ENCODE assay signal across 8 cellular contexts in genomic region chr2:27262379-27263286, GRCh38. TPM values are rescaled to one million over a fixed set of nuclear protein-coding genes. Genes with fewer than 3 reads are reported as not detected.
DNase-seq lines count a peak whose midpoint lies in the region; ATAC-seq, FAIRE-seq and TF ChIP-seq lines count a peak whose summit lies in the region.

Gene SLC30A3, minus strand, starts transcription at chr2:27263047. Its CDS starts 141 bp downstream, at chr2:27262906.

- peaks cover 50% of the 10 kb centered on the region for H3K27me3 Mint-ChIP-seq in CD4-positive, alpha-beta T cell
- H3K27me3 Mint-ChIP-seq in T-cell: peaks cover 42 to 57% of the 10 kb centered on the region in 2 donors

- DNase-seq in CD4-positive, alpha-beta T cell: peak; percentile 34 to 70 (median 55)
- DNase-seq in T-cell: peak in 32 of 34 experiments; percentile 16 to 69 (median 45)
- peak in 39 of 58 donors; percentile 9 to 77 (median 38) for DNase-seq in anterior cingulate cortex (lab: John Stamatoyannopoulos, UW)
- DNase-seq in small intestine: peak; percentile 60
- no peak for DNase-seq in NCI-H2107 (lab: John Stamatoyannopoulos, UW)

- no peaks in the 10 kb centered on the region for H3K36me3 ChIP-seq in iPS-15b (ENCODE audit: control insufficient read depth, insufficient read depth, low read length)
- H3K36me3 ChIP-seq in small intestine (ENCODE audit: control insufficient read depth in 2 of 2, insufficient read depth in 2 of 2, low read length in 2 of 2): no peaks in the 10 kb centered on the region

- CTCF ChIA-PET in CD4-positive, alpha-beta T cell (lab: Charles Lee): interaction anchor here (1.0 to 1.2 kb wide), 2 partner anchors 17 to 45 kb away, joined by 3 to 5 read pairs; partner anchors contain the start of gene CAD
- CTCF ChIA-PET in T-cell (lab: Charles Lee): interaction anchor here (0.6 to 4.0 kb wide), 4 partner anchors 17 to 998 kb away, joined by 3 to 18 read pairs (median 4); no protein-coding TSS in a partner anchor

- peak within 1 kb of the TSS; percentile 95 for H3K4me3 Mint-ChIP-seq in CD4-positive, alpha-beta T cell
- peak within 1 kb of the TSS; percentile 84 to 87 (median 85) for H3K4me3 Mint-ChIP-seq in T-cell

- no peak for TF ChIP-seq CTCF in CD4-positive, alpha-beta T cell (IDR thresholded peaks at IDR 0.05)

- H3K4me3 ChIP-seq in iPS-15b (ENCODE audit: low read depth, low read length) (peak within 1 kb of the TSS; percentile 72), small intestine (ENCODE audit: low read depth in 1 of 2, low read length in 2 of 2) (peak within 1 kb of the TSS; percentile 24 to 54)

- H3K9ac ChIP-seq in iPS-15b (ENCODE audit: low read depth, low read length): no peak within 1 kb of the TSS

- H3K9me3 Mint-ChIP-seq in CD4-positive, alpha-beta T cell: no peaks in the 10 kb centered on the region
- H3K9me3 Mint-ChIP-seq in T-cell: no peaks in the 10 kb centered on the region

- POLR2A ChIA-PET in CD4-positive, alpha-beta T cell (lab: Charles Lee): interaction anchor here (0.7 kb wide), 3 partner anchors 50 to 811 kb away, joined by 3 read pairs; partner anchors contain the start of genes ATRAID and SLC5A6
- POLR2A ChIA-PET in T-cell (lab: Charles Lee): interaction anchor here in 1 of 2 donors (0.9 kb wide), 1 partner anchor 11 kb away, joined by 4 read pairs; no protein-coding TSS in a partner anchor

- H3K36me3 Mint-ChIP-seq in CD4-positive, alpha-beta T cell (ENCODE audit: low read depth): no peaks in the 10 kb centered on the region
- H3K36me3 Mint-ChIP-seq in T-cell: no peaks in the 10 kb centered on the region

- no peaks in the 10 kb centered on the region for H3K9me3 ChIP-seq in CD4-positive, alpha-beta T cell (ENCODE audit: control insufficient read depth, low read length)
- H3K9me3 ChIP-seq in iPS-15b (ENCODE audit: control insufficient read depth, insufficient read depth, low read length) (no peaks in the 10 kb centered on the region), small intestine (ENCODE audit: control insufficient read depth, low read depth) (no peaks in the 10 kb centered on the region)

- no peak within 1 kb of the TSS for H3K27ac ChIP-seq in CD4-positive, alpha-beta T cell (ENCODE audit: low read depth, low read length)
- no peak within 1 kb of the TSS for H3K27ac ChIP-seq in small intestine (ENCODE audit: low read depth in 1 of 2, low read length in 1 of 2)

- ATAC-seq in CD4-positive, alpha-beta T cell (ENCODE audit: poor library complexity): peak; percentile 68
- ATAC-seq in HG03442 (IDR thresholded peaks at IDR 0.05; ENCODE audit: unreplicated experiment) (peak; percentile 42), T-cell (replicated peaks in 1 of 4) (peak; percentile 60 to 76 (median 72)), GM21447 (IDR thresholded peaks at IDR 0.05; ENCODE audit: unreplicated experiment) (no peak)

- no peak for FAIRE-seq in small intestine (lab: Jason Lieb, UNC)

- no peak within 1 kb of the TSS for H3K27ac Mint-ChIP-seq in CD4-positive, alpha-beta T cell
- H3K27ac Mint-ChIP-seq in T-cell: peak within 1 kb of the TSS in 1 of 2 donors; percentile 2

- H3K4me1 Mint-ChIP-seq in CD4-positive, alpha-beta T cell (ENCODE audit: low read depth): peaks cover 26% of the 10 kb centered on the region
- H3K4me1 Mint-ChIP-seq in T-cell: peaks cover 28 to 35% (median 30%) of the 10 kb centered on the region in 3 donors

- peaks cover 69% of the 10 kb centered on the region for H3K27me3 ChIP-seq in CD4-positive, alpha-beta T cell (ENCODE audit: control insufficient read depth, insufficient read depth, low read length)
- H3K27me3 ChIP-seq in iPS-15b (ENCODE audit: control insufficient read depth, insufficient read depth, low read length) (peaks cover 71% of the 10 kb centered on the region), small intestine (ENCODE audit: control insufficient read depth in 2 of 2, insufficient read depth in 2 of 2, low read length in 2 of 2) (peaks cover 19 to 32% of the 10 kb centered on the region in 2 donors)

- H3K4me1 ChIP-seq in iPS-15b (ENCODE audit: control insufficient read depth, insufficient read depth, low read length): no peaks in the 10 kb centered on the region
- peaks cover 2 to 5% of the 10 kb centered on the region in 2 donors for H3K4me1 ChIP-seq in small intestine (ENCODE audit: control insufficient read depth in 2 of 2, insufficient read depth in 1 of 2, low read depth in 1 of 2, low read length in 1 of 2)

- WGBS in small intestine, 3 donors: 1% methylated on average over 68 to 96 of the region's 96 CpGs

- intact Hi-C loops in CD4-positive, alpha-beta T cell (cut with DNase I, micrococcal nuclease): loop anchor here in 1 of 2 experiments (10.0 kb wide), 1 partner anchor 48 kb away; the partner anchor contains the start of genes ATRAID, CAD and SLC5A6

RNA-seq across cellular contexts. Expression of gene SLC30A3, which starts in this region (rescaled TPM):
- not detected for total RNA-seq in CD4-positive, alpha-beta T cell
- under 1 TPM in 2 of 5 donors, not detected in 3; 0.06 to 0.26 TPM for total RNA-seq in T-cell
- under 1 TPM in 1 of 3 donors, not detected in 2; 0.04 TPM for polyA plus RNA-seq in small intestine

Comparison
In these comparisons a context has a peak if more than half of its experiments do, and no peak if none do; other contexts are left out.
1. Peak in DNase-seq and ATAC-seq in CD4-positive, alpha-beta T cell; RNA of the gene not detected or under 1 TPM.
2. Peak in DNase-seq and ATAC-seq in T-cell; RNA of the gene not detected or under 1 TPM.
3. Peak in DNase-seq and H3K4me3 ChIP-seq in small intestine; RNA of the gene not detected or under 1 TPM.